16 cellular contexts compared by ENCODE assay signal in genomic region chr10:132409667-132410028, GRCh38. TPM values are rescaled to one million over a fixed set of nuclear protein-coding genes. Genes with fewer than 3 reads are reported as not detected.
DNase-seq lines count a peak whose midpoint lies in the region; ATAC-seq, FAIRE-seq and TF ChIP-seq lines count a peak whose summit lies in the region.
"Had no signal": no experiment of that assay in that cellular context is flagged by ENCODE, and none has a peak within 500 bp of the region (broad histone marks: within the 10 kb centered on the region; RNA-seq: fewer than 3 reads in every experiment).

No MANE protein-coding gene starts in this region.

- peaks cover 0 to 15% of the 10 kb centered on the region in 2 donors for H3K4me1 ChIP-seq in naive thymus-derived CD4-positive, alpha-beta T cell (ENCODE audit: control insufficient read depth in 2 of 2, insufficient read depth in 2 of 2, low read length in 2 of 2)
- peaks cover 47 to 81% (median 70%) of the 10 kb centered on the region in 4 donors for H3K4me1 ChIP-seq in transverse colon

- peaks cover 12% of the 10 kb centered on the region for H3K4me1 Mint-ChIP-seq in endothelial cell (ENCODE audit: unreplicated experiment)
- H3K4me1 Mint-ChIP-seq in naive thymus-derived CD4-positive, alpha-beta T cell: peaks cover 3 to 37% (median 17%) of the 10 kb centered on the region in 7 donors

- peaks cover 4% of the 10 kb centered on the region for H3K36me3 Mint-ChIP-seq in endothelial cell (ENCODE audit: low read depth, unreplicated experiment)
- peaks cover 0 to 6% (median 4%) of the 10 kb centered on the region in 5 donors for H3K36me3 Mint-ChIP-seq in naive thymus-derived CD4-positive, alpha-beta T cell
- H3K36me3 Mint-ChIP-seq: activated naive CD4-positive, alpha-beta T cell treated with anti-CD3 and anti-CD28 coated beads, Interleukin-2, amount 50 U/mL, for 72 hours had no signal

- no peak overlapping the region for H3K27ac Mint-ChIP-seq in endothelial cell (ENCODE audit: unreplicated experiment)
- H3K27ac Mint-ChIP-seq in naive thymus-derived CD4-positive, alpha-beta T cell: peak overlapping the region in 6 of 9 donors; percentile 19 to 72 (median 44)
- H3K27ac Mint-ChIP-seq: activated CD4-positive, alpha-beta T cell treated with anti-CD3 and anti-CD28 coated beads for 36 hours had no signal

- H3K4me3 ChIP-seq in naive thymus-derived CD4-positive, alpha-beta T cell (ENCODE audit: low read length): no peak overlapping the region
- no peak overlapping the region for H3K4me3 ChIP-seq in transverse colon
- H3K4me3 ChIP-seq: cardiac muscle cell had no signal

- TF ChIP-seq POLR2A in transverse colon (IDR thresholded peaks at IDR 0.05) (no peak), H54 (IDR thresholded peaks at IDR 0.05; ENCODE audit: low read depth, low read length) (no peak)

- CTCF ChIA-PET in naive thymus-derived CD4-positive, alpha-beta T cell (lab: Charles Lee): interaction anchor here (0.6 kb wide), 1 partner anchor 22 kb away, joined by 3 read pairs; no protein-coding TSS in a partner anchor

- TF ChIP-seq CTCF in VCaP (conservative IDR thresholded peaks at IDR 0.05) (no peak), endothelial cell (IDR thresholded peaks at IDR 0.05; ENCODE audit: unreplicated experiment) (no peak), transverse colon (IDR thresholded peaks at IDR 0.05) (no peak)

- H3K9me3 Mint-ChIP-seq in endothelial cell (ENCODE audit: unreplicated experiment): no peaks in the 10 kb centered on the region
- no peaks in the 10 kb centered on the region for H3K9me3 Mint-ChIP-seq in naive thymus-derived CD4-positive, alpha-beta T cell
- H3K9me3 Mint-ChIP-seq: activated naive CD4-positive, alpha-beta T cell treated with anti-CD3 and anti-CD28 coated beads, Interleukin-2, amount 50 U/mL, for 72 hours had no signal

- peaks cover 15% of the 10 kb centered on the region for H3K27me3 Mint-ChIP-seq in endothelial cell (ENCODE audit: unreplicated experiment)
- H3K27me3 Mint-ChIP-seq in naive thymus-derived CD4-positive, alpha-beta T cell: no peaks in the 10 kb centered on the region
- H3K27me3 Mint-ChIP-seq: activated CD4-positive, alpha-beta T cell treated with anti-CD3 and anti-CD28 coated beads for 36 hours had no signal

- intact Hi-C loops in naive thymus-derived CD4-positive, alpha-beta T cell (cut with micrococcal nuclease): loop anchor here in 1 of 2 donors (2.0 kb wide), 1 partner anchor 13 kb away; no protein-coding TSS in a partner anchor
- intact Hi-C loops in transverse colon (cut with DNase I; ENCODE audit: low total_unique reads): no loop called here

- POLR2A ChIA-PET in naive thymus-derived CD4-positive, alpha-beta T cell (lab: Charles Lee): no interaction called here

- peak overlapping the region; percentile 99 for H3K27ac ChIP-seq in VCaP
- no peak overlapping the region for H3K27ac ChIP-seq in naive thymus-derived CD4-positive, alpha-beta T cell (ENCODE audit: low read depth, low read length)
- peak overlapping the region; percentile 92 to 97 (median 95) for H3K27ac ChIP-seq in transverse colon
- H3K27ac ChIP-seq: cardiac muscle cell had no signal

- no peaks in the 10 kb centered on the region for H3K27me3 ChIP-seq in naive thymus-derived CD4-positive, alpha-beta T cell (ENCODE audit: control insufficient read depth in 2 of 2, insufficient read depth in 2 of 2, low read length in 2 of 2)
- no peaks in the 10 kb centered on the region for H3K27me3 ChIP-seq in transverse colon
- H3K27me3 ChIP-seq: cardiac muscle cell had no signal

- no peak for ATAC-seq in naive thymus-derived CD4-positive, alpha-beta T cell
- no peak for ATAC-seq in GM21717 (IDR thresholded peaks at IDR 0.05; ENCODE audit: unreplicated experiment)
- ATAC-seq: activated CD4-positive, alpha-beta T cell treated with anti-CD3 and anti-CD28 coated beads for 36 hours; activated naive CD4-positive, alpha-beta T cell treated with anti-CD3 and anti-CD28 coated beads, Interleukin-2, amount 50 U/mL, for 72 hours had no signal

- peaks cover 0 to 42% (median 0%) of the 10 kb centered on the region in 3 experiments for H3K36me3 ChIP-seq in naive thymus-derived CD4-positive, alpha-beta T cell (ENCODE audit: control insufficient read depth in 2 of 3, insufficient read depth in 3 of 3, low read length in 3 of 3)
- H3K36me3 ChIP-seq in transverse colon: peaks cover 0 to 19% (median 6%) of the 10 kb centered on the region in 4 donors

- in situ Hi-C loops in transverse colon (cut with MboI; ENCODE audit: low pct_ligation_motif_present in 1 of 4, low pct_unique_long_range_greater_than_20kb in 1 of 4, low sequenced_read_pairs in 3 of 4): no loop called here

- no peak for TF ChIP-seq EP300 in transverse colon (IDR thresholded peaks at IDR 0.05; ENCODE audit: low read depth)

- no peak for FAIRE-seq in H54 (lab: Jason Lieb, UNC)
- FAIRE-seq: endometrium had no signal

- WGBS in transverse colon (ENCODE audit: low coverage in 1 of 2), 2 donors: 83 to 90% methylated on average over 2 to 4 of the region's 4 CpGs

- H3K9me3 ChIP-seq in naive thymus-derived CD4-positive, alpha-beta T cell (ENCODE audit: control insufficient read depth in 2 of 3, low read length in 3 of 3): no peaks in the 10 kb centered on the region
- H3K9me3 ChIP-seq in transverse colon: no peaks in the 10 kb centered on the region

- DNase-seq in endothelial cell (ENCODE audit: low spot score) (no peak), transverse colon (no peak), DMS 273 (lab: John Stamatoyannopoulos, UW; ENCODE audit: unreplicated experiment) (no peak), H54 (ENCODE audit: insufficient read length, low spot score) (no peak)
- DNase-seq in naive thymus-derived CD4-positive, alpha-beta T cell: no peak
- DNase-seq: activated CD4-positive, alpha-beta T cell treated with anti-CD3 and anti-CD28 coated beads for 36 hours; C1 segment of cervical spinal cord; foreskin melanocyte; NCI-H1436 treated with DMSO at 0.1 percent for 48 hours; SIG-M5; substantia nigra had no signal

- peak overlapping the region; percentile 32 for H3K4me3 Mint-ChIP-seq in endothelial cell (ENCODE audit: unreplicated experiment)
- no peak overlapping the region for H3K4me3 Mint-ChIP-seq in naive thymus-derived CD4-positive, alpha-beta T cell
- H3K4me3 Mint-ChIP-seq: activated CD4-positive, alpha-beta T cell treated with anti-CD3 and anti-CD28 coated beads for 36 hours had no signal

RNA-seq across cellular contexts. Expression of gene PWWP2B, which starts 12.6 kb away (rescaled TPM):
- total RNA-seq in endothelial cell (ENCODE audit: unreplicated experiment): 7.6 TPM
- 10 to 100 TPM in 4 of 5 experiments, 1 to 10 TPM in 1; 9.1 to 22.2 (median 12.1) TPM for total RNA-seq in naive thymus-derived CD4-positive, alpha-beta T cell
- 1 to 10 TPM; 1.5 to 3.6 TPM for polyA plus RNA-seq in naive thymus-derived CD4-positive, alpha-beta T cell
- total RNA-seq in transverse colon: 100 to 1,000 TPM in 1 of 4 donors, 10 to 100 TPM in 3; 45.9 to 129 (median 61.2) TPM
